14 cellular contexts compared by ENCODE assay signal in genomic region chr6:117545161-117545595, GRCh38. TPM values are rescaled to one million over a fixed set of nuclear protein-coding genes. Genes with fewer than 3 reads are reported as not detected.
DNase-seq lines count a peak whose midpoint lies in the region; ATAC-seq and TF ChIP-seq lines count a peak whose summit lies in the region.
"Had no signal": no experiment of that assay in that cellular context is flagged by ENCODE, and none has a peak within 500 bp of the region (broad histone marks: within the 10 kb centered on the region; RNA-seq: fewer than 3 reads in every experiment).

No MANE protein-coding gene starts in this region.

- H3K27me3 ChIP-seq in MM.1S (replicated peaks; ENCODE audit: insufficient read depth, low read length) (no peaks in the 10 kb centered on the region), mesenchymal stem cell (ENCODE audit: control insufficient read depth in 1 of 2, insufficient read depth in 1 of 2, low read length in 2 of 2) (no peaks in the 10 kb centered on the region)

- H3K14ac ChIP-seq in mesenchymal stem cell (ENCODE audit: low read length in 2 of 2), result no peak overlapping the region

- H3K36me3 ChIP-seq in MM.1S (replicated peaks; ENCODE audit: insufficient read depth, low read length), result 0 out of 2 replicates have a peak, but pooled peaks cover 6% of the 10 kb centered on the region
- H3K36me3 ChIP-seq in mesenchymal stem cell (ENCODE audit: control insufficient read depth in 1 of 2, insufficient read depth in 2 of 2, low read depth in 1 of 2, low read length in 2 of 2), result peaks cover 23 to 25% of the 10 kb centered on the region in 2 experiments

- no peak overlapping the region for H4K8ac ChIP-seq in mesenchymal stem cell (ENCODE audit: low read length)

- peak overlapping the region; percentile 83 for H3K27ac ChIP-seq in MM.1S (ENCODE audit: low read length)
- H3K27ac ChIP-seq in mesenchymal stem cell (ENCODE audit: low read length, poor library complexity, severe bottlenecking), result peak overlapping the region; percentile 86

- H3K4me2 ChIP-seq in MM.1S (ENCODE audit: low read depth, low read length) (peak overlapping the region; percentile 36), mesenchymal stem cell (ENCODE audit: low read length, poor library complexity, severe bottlenecking) (no peak overlapping the region)

- WGBS in mesenchymal stem cell, result 42% methylated on average over 2 of the region's 4 CpGs

- peak overlapping the region in 1 of 2 experiments; percentile 20 for H3K4ac ChIP-seq in mesenchymal stem cell (ENCODE audit: low read depth in 1 of 2, low read length in 2 of 2)

- H3K4me3 ChIP-seq in MM.1S (ENCODE audit: low read length), result no peak overlapping the region
- H3K4me3 ChIP-seq in mesenchymal stem cell (ENCODE audit: insufficient read depth in 1 of 2, low read depth in 1 of 2, low read length in 2 of 2), result no peak overlapping the region

- H2BK120ac ChIP-seq in mesenchymal stem cell (ENCODE audit: low read depth, low read length), result no peak overlapping the region

- H2AFZ ChIP-seq in MM.1S (ENCODE audit: low read length) (no peak overlapping the region), mesenchymal stem cell (ENCODE audit: low read depth, low read length) (no peak overlapping the region)

- H3K79me2 ChIP-seq in MM.1S (ENCODE audit: low read length), result peaks cover 26% of the 10 kb centered on the region

- peaks cover 17% of the 10 kb centered on the region for H3K79me1 ChIP-seq in mesenchymal stem cell (replicated peaks; ENCODE audit: low read length, poor library complexity, severe bottlenecking)

- peaks cover 60% of the 10 kb centered on the region for H3F3A ChIP-seq in MM.1S (ENCODE audit: insufficient read depth, low read length)

- H4K91ac ChIP-seq in mesenchymal stem cell (ENCODE audit: low read length), result no peak overlapping the region

- H3K9me2 ChIP-seq in MM.1S (replicated peaks; ENCODE audit: insufficient read depth, low read length), result no peaks in the 10 kb centered on the region

- no peaks in the 10 kb centered on the region for H3K9me3 ChIP-seq in MM.1S (replicated peaks; ENCODE audit: insufficient read depth, low read length)
- no peaks in the 10 kb centered on the region for H3K9me3 ChIP-seq in mesenchymal stem cell (ENCODE audit: control insufficient read depth, low read length)

- H3K23ac ChIP-seq in mesenchymal stem cell (ENCODE audit: low read length in 2 of 2), result no peak overlapping the region

- DNase-seq in COLO668 (lab: John Stamatoyannopoulos, UW; ENCODE audit: unreplicated experiment), result peak; percentile 30
- DNase-seq in MM.1S, result peak; percentile 81
- DNase-seq in SW480 (ENCODE audit: low spot score), result peak; percentile 53
- no peak for DNase-seq in mesenchymal stem cell
- no peak for DNase-seq in activated CD4-positive, alpha-beta T cell treated with anti-CD3 and anti-CD28 coated beads, Interleukin-2, amount 50 U/mL, for 48 hours
- DNase-seq in activated naive CD4-positive, alpha-beta T cell treated with Interleukin-2 at 50 U/mL for 16 hours, result no peak
- DNase-seq in hippocampal formation (lab: John Stamatoyannopoulos, UW), result no peak
- DNase-seq: activated CD8-positive, alpha-beta T cell treated with anti-CD3 and anti-CD28 coated beads, Interleukin-2, amount 10 ng/mL, durations not matched to agents 7 days and 5 days; activated naive CD4-positive, alpha-beta T cell treated with anti-CD3 and anti-CD28 coated beads for 36 hours; DMS 273 treated with DMSO at 0.1 percent for 48 hours; NCI-H345; stimulated activated CD4-positive, alpha-beta T cell treated with anti-CD3 and anti-CD28 coated beads, Interleukin-1b, Interleukin-23, amount 100 ng/mL, for 48 hours; T-helper 9 cell had no signal

- H3K18ac ChIP-seq in mesenchymal stem cell (ENCODE audit: low read depth in 1 of 2, low read length in 2 of 2), result peak overlapping the region in 1 of 2 experiments; percentile 38

- no peaks in the 10 kb centered on the region for H4K20me1 ChIP-seq in MM.1S (ENCODE audit: insufficient read depth, low read length)

- H2BK12ac ChIP-seq in mesenchymal stem cell (ENCODE audit: low read length in 2 of 2), result no peak overlapping the region

- ATAC-seq in HG03280 (IDR thresholded peaks at IDR 0.05; ENCODE audit: unreplicated experiment), result no peak
- ATAC-seq: activated CD8-positive, alpha-beta T cell treated with anti-CD3 and anti-CD28 coated beads, Interleukin-2, amount 10 ng/mL, durations not matched to agents 7 days and 5 days had no signal

- H2BK5ac ChIP-seq in mesenchymal stem cell (ENCODE audit: low read depth, low read length, poor library complexity, severe bottlenecking), result no peak overlapping the region

- H3K4me1 ChIP-seq in MM.1S (ENCODE audit: low read length) (peaks cover 78% of the 10 kb centered on the region), mesenchymal stem cell (ENCODE audit: control insufficient read depth, insufficient read depth, low read depth, low read length) (peaks cover 26% of the 10 kb centered on the region)

- H2AK5ac ChIP-seq in mesenchymal stem cell (ENCODE audit: low read length, severe bottlenecking), result no peak overlapping the region

- peak overlapping the region; percentile 14; the same call in 1 of the 2 replicates for H3K9ac ChIP-seq in MM.1S (ENCODE audit: low read length)
- no peak overlapping the region for H3K9ac ChIP-seq in mesenchymal stem cell (ENCODE audit: low read length)

- no peak for TF ChIP-seq CTCF in MM.1S (IDR thresholded peaks at IDR 0.05; ENCODE audit: low read length)

- no peak overlapping the region for H2BK15ac ChIP-seq in mesenchymal stem cell (ENCODE audit: low read depth, poor library complexity, severe bottlenecking)

RNA-seq across cellular contexts. Expression of gene GOPC, which starts 57.1 kb away (rescaled TPM):
- 17.0 TPM for polyA plus RNA-seq in mesenchymal stem cell (2013, experiment 1 of 2)
- 17.2 TPM for polyA plus RNA-seq in mesenchymal stem cell (2013, experiment 2 of 2)

Comparison
In these comparisons a context has a peak if more than half of its experiments do, and no peak if none do; other contexts are left out.
1. DNase-seq: peak in COLO668 (single experiment), MM.1S (single experiment) and SW480 (single experiment); none in mesenchymal stem cell (single experiment), activated CD4-positive, alpha-beta T cell treated with anti-CD3 and anti-CD28 coated beads, Interleukin-2, amount 50 U/mL, for 48 hours (0 of 2), activated naive CD4-positive, alpha-beta T cell treated with Interleukin-2 at 50 U/mL for 16 hours (single experiment) and hippocampal formation (0 of 2).